12 cellular contexts compared by ENCODE assay signal in the genomic region with DNA sequence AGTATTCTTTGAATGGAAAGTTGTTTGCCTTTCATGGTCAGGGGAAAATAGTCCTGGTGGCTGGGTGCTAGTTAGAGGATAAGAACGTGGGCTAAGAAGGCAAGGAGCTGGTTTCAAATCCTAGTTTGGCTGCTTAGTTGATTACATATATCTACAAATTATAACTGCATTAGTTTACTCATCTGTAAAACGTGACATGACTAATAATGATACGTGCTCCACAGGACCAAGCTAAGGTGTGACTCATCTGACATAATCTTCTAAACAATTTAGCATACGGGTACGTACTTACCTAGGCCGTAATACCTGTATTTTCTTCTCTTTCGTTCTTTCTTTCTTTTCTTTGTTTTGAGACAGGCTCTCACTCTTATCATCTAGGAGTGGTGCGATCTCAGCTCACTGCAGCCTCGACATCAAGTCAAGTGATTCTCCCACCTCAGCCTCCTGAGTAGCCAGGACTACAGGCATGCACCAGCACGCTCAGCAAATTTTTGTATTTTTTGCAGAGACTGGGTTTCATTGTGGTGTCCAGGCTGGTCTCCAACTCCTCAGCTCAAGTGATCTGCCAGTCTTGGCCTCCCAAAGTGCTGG.
DNase-seq lines count a peak whose midpoint lies in the region; ATAC-seq, FAIRE-seq and TF ChIP-seq lines count a peak whose summit lies in the region.
"Had no signal": no experiment of that assay in that cellular context is flagged by ENCODE, and none has a peak within 500 bp of the region (broad histone marks: within the 10 kb centered on the region; RNA-seq: fewer than 3 reads in every experiment).

No MANE protein-coding gene starts in this region.

- TF ChIP-seq CTCF in gastroesophageal sphincter (IDR thresholded peaks at IDR 0.05) (no peak), tibial artery (IDR thresholded peaks at IDR 0.05) (no peak)

- no peak for ATAC-seq in gastroesophageal sphincter
- no peak for ATAC-seq in HG03097 (IDR thresholded peaks at IDR 0.05; ENCODE audit: low FRiP score, unreplicated experiment)
- ATAC-seq in left lobe of liver = no peak
- ATAC-seq: activated CD8-positive, alpha-beta T cell treated with anti-CD3 and anti-CD28 coated beads for 36 hours had no signal

- H3K9ac ChIP-seq in adipocyte (ENCODE audit: low read length) = peak overlapping the region; percentile 88

- H3K27ac ChIP-seq in gastroesophageal sphincter (peak overlapping the region; percentile 43 to 57 (median 48)), tibial artery (peak overlapping the region; percentile 48 to 60)
- H3K27ac ChIP-seq: 22Rv1, ovary had no signal

- no peaks in the 10 kb centered on the region for H3K36me3 ChIP-seq in adipocyte (ENCODE audit: control insufficient read depth, insufficient read depth, low read length, severe bottlenecking)
- no peaks in the 10 kb centered on the region for H3K36me3 ChIP-seq in gastroesophageal sphincter
- no peaks in the 10 kb centered on the region for H3K36me3 ChIP-seq in tibial artery
- H3K36me3 ChIP-seq: ovary had no signal

- H3K9me3 ChIP-seq in adipocyte (ENCODE audit: control insufficient read depth, low read length) = no peaks in the 10 kb centered on the region
- no peaks in the 10 kb centered on the region for H3K9me3 ChIP-seq in gastroesophageal sphincter
- H3K9me3 ChIP-seq in tibial artery = no peaks in the 10 kb centered on the region
- H3K9me3 ChIP-seq: ovary had no signal

- no peak for FAIRE-seq in HTR-8/SVneo (lab: Jason Lieb, UNC)

- 63 to 68% methylated on average over 7 to 10 of the region's 10 CpGs for WGBS in gastroesophageal sphincter (ENCODE audit: low coverage in 1 of 2), 2 donors

- H3K4me1 ChIP-seq in adipocyte (ENCODE audit: control insufficient read depth, insufficient read depth, low read length) (peaks cover 40% of the 10 kb centered on the region), gastroesophageal sphincter (peaks cover 4 to 37% (median 9%) of the 10 kb centered on the region in 3 donors), tibial artery (peaks cover 0 to 33% (median 15%) of the 10 kb centered on the region in 4 donors)

- no peak for TF ChIP-seq EP300 in gastroesophageal sphincter (IDR thresholded peaks at IDR 0.05)

- no peak for TF ChIP-seq POLR2A in gastroesophageal sphincter (IDR thresholded peaks at IDR 0.05)

- H3K4me3 ChIP-seq in adipocyte (ENCODE audit: low read length) (no peak overlapping the region), gastroesophageal sphincter (no peak overlapping the region), tibial artery (no peak overlapping the region)
- H3K4me3 ChIP-seq: ovary had no signal

- H3K27me3 ChIP-seq in adipocyte (replicated peaks; ENCODE audit: control insufficient read depth, insufficient read depth, low read length) = no peaks in the 10 kb centered on the region
- no peaks in the 10 kb centered on the region for H3K27me3 ChIP-seq in gastroesophageal sphincter
- no peaks in the 10 kb centered on the region for H3K27me3 ChIP-seq in tibial artery
- H3K27me3 ChIP-seq: ovary had no signal

- intact Hi-C loops in tibial artery (cut with DNase I; ENCODE audit: low total_unique reads) = no loop called here

- DNase-seq in DMS 273 (lab: John Stamatoyannopoulos, UW; ENCODE audit: unreplicated experiment) = peak; percentile 24
- no peak for DNase-seq in DMS 273 treated with DMSO at 0.1 percent for 48 hours (lab: John Stamatoyannopoulos, UW)
- DNase-seq in adipocyte (ENCODE audit: low read depth) = no peak
- no peak for DNase-seq in tibial artery
- DNase-seq in HTR-8/SVneo (ENCODE audit: insufficient read length, low spot score) = no peak
- no peak for DNase-seq in left lobe of liver (ENCODE audit: low spot score)
- DNase-seq: activated CD8-positive, alpha-beta T cell treated with anti-CD3 and anti-CD28 coated beads for 36 hours; ovary; stimulated activated CD4-positive, alpha-beta T cell treated with anti-CD3 and anti-CD28 coated beads, Interleukin-1b, Interleukin-23, amount 100 ng/mL, for 48 hours had no signal
